1 cellular context compared by ENCODE assay signal in genomic region chr2:38797276-38797675, GRCh38.
TF ChIP-seq lines count a peak whose summit lies in the region.

No MANE protein-coding gene starts in this region.

TF ChIP-seq in SK-N-SH, 30 proteins besides CTCF, POLR2A, EP300 and RAD21 (continued from another document):
- TF ChIP-seq, protein P1, sequence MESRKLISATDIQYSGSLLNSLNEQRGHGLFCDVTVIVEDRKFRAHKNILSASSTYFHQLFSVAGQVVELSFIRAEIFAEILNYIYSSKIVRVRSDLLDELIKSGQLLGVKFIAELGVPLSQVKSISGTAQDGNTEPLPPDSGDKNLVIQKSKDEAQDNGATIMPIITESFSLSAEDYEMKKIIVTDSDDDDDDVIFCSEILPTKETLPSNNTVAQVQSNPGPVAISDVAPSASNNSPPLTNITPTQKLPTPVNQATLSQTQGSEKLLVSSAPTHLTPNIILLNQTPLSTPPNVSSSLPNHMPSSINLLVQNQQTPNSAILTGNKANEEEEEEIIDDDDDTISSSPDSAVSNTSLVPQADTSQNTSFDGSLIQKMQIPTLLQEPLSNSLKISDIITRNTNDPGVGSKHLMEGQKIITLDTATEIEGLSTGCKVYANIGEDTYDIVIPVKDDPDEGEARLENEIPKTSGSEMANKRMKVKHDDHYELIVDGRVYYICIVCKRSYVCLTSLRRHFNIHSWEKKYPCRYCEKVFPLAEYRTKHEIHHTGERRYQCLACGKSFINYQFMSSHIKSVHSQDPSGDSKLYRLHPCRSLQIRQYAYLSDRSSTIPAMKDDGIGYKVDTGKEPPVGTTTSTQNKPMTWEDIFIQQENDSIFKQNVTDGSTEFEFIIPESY (IDR thresholded peaks at IDR 0.05; ENCODE audit: borderline replicate concordance, low read depth), result no peak
- TF ChIP-seq, protein P2, sequence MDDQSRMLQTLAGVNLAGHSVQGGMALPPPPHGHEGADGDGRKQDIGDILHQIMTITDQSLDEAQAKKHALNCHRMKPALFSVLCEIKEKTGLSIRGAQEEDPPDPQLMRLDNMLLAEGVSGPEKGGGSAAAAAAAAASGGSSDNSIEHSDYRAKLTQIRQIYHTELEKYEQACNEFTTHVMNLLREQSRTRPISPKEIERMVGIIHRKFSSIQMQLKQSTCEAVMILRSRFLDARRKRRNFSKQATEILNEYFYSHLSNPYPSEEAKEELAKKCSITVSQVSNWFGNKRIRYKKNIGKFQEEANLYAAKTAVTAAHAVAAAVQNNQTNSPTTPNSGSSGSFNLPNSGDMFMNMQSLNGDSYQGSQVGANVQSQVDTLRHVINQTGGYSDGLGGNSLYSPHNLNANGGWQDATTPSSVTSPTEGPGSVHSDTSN (IDR thresholded peaks at IDR 0.05), result no peak
- TF ChIP-seq FOSL2 (IDR thresholded peaks at IDR 0.05; ENCODE audit: borderline replicate concordance, low read depth) (peak; percentile 23; the same call in 1 of the 2 replicates), FOXJ3 (CRISPR knock-in tag; IDR thresholded peaks at IDR 0.05) (no peak), RFX5 (IDR thresholded peaks at IDR 0.05; ENCODE audit: low read length) (no peak), MEF2A (IDR thresholded peaks at IDR 0.05; ENCODE audit: borderline replicate concordance, low read depth) (peak; percentile 11; the same call in 1 of the 2 replicates), SMC3 (IDR thresholded peaks at IDR 0.05; ENCODE audit: low read depth, low read length) (no peak), MXI1 (IDR thresholded peaks at IDR 0.05; ENCODE audit: low read depth, low read length) (no peak), NRF1 (IDR thresholded peaks at IDR 0.05; ENCODE audit: low read depth, low read length) (no peak), EZH2phosphoT487 (IDR thresholded peaks at IDR 0.05; ENCODE audit: borderline replicate concordance, low read depth) (no peak), TCF12 (IDR thresholded peaks at IDR 0.05) (peak; percentile 26; the same call in 1 of the 2 replicates), YY1 (IDR thresholded peaks at IDR 0.05; ENCODE audit: low read depth) (no peak), RCOR1 (IDR thresholded peaks at IDR 0.05; ENCODE audit: low read length) (no peak), RXRA (IDR thresholded peaks at IDR 0.05; ENCODE audit: borderline replicate concordance, low read depth) (no peak), JUND (IDR thresholded peaks at IDR 0.05) (peak; percentile 27; the same call in 1 of the 2 replicates), MAX (IDR thresholded peaks at IDR 0.05; ENCODE audit: low read depth) (no peak), GABPA (IDR thresholded peaks at IDR 0.05; ENCODE audit: low read depth) (no peak), TAF1 (IDR thresholded peaks at IDR 0.05; ENCODE audit: borderline replicate concordance, low read depth, low read length) (no peak), CHD2 (IDR thresholded peaks at IDR 0.05; ENCODE audit: low read length, partially characterized antibody) (no peak), TEAD4 (IDR thresholded peaks at IDR 0.05; ENCODE audit: borderline replicate concordance, insufficient read depth) (peak; percentile 49; the same call in 1 of the 2 replicates), FOXM1 (IDR thresholded peaks at IDR 0.05; ENCODE audit: low read depth) (no peak), GATA2 (CRISPR knock-in tag; IDR thresholded peaks at IDR 0.05) (no peak)
- TF ChIP-seq, protein P3, sequence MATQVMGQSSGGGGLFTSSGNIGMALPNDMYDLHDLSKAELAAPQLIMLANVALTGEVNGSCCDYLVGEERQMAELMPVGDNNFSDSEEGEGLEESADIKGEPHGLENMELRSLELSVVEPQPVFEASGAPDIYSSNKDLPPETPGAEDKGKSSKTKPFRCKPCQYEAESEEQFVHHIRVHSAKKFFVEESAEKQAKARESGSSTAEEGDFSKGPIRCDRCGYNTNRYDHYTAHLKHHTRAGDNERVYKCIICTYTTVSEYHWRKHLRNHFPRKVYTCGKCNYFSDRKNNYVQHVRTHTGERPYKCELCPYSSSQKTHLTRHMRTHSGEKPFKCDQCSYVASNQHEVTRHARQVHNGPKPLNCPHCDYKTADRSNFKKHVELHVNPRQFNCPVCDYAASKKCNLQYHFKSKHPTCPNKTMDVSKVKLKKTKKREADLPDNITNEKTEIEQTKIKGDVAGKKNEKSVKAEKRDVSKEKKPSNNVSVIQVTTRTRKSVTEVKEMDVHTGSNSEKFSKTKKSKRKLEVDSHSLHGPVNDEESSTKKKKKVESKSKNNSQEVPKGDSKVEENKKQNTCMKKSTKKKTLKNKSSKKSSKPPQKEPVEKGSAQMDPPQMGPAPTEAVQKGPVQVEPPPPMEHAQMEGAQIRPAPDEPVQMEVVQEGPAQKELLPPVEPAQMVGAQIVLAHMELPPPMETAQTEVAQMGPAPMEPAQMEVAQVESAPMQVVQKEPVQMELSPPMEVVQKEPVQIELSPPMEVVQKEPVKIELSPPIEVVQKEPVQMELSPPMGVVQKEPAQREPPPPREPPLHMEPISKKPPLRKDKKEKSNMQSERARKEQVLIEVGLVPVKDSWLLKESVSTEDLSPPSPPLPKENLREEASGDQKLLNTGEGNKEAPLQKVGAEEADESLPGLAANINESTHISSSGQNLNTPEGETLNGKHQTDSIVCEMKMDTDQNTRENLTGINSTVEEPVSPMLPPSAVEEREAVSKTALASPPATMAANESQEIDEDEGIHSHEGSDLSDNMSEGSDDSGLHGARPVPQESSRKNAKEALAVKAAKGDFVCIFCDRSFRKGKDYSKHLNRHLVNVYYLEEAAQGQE (IDR thresholded peaks at IDR 0.05; ENCODE audit: low read depth, low read length), result no peak
